In genomic region chr3:83302091-83302490, GRCh38 we compare ENCODE assay signal across 8 cellular contexts.
"Had no signal": no experiment of that assay in that cellular context is flagged by ENCODE, and none has a peak within 500 bp of the region (broad histone marks: within the 10 kb centered on the region; RNA-seq: fewer than 3 reads in every experiment).

No MANE protein-coding gene starts in this region.

- FAIRE-seq: G401.6, GM12878, GM12891, GM12892, GM18507, GM19239 had no signal

- H3K4me3 ChIP-seq: GM12878 had no signal

- DNase-seq: GDM1, GF-D8 had no signal

- ATAC-seq: GM12878 had no signal
